Comparison of ENCODE assay signal across 8 cellular contexts in the genomic region with DNA sequence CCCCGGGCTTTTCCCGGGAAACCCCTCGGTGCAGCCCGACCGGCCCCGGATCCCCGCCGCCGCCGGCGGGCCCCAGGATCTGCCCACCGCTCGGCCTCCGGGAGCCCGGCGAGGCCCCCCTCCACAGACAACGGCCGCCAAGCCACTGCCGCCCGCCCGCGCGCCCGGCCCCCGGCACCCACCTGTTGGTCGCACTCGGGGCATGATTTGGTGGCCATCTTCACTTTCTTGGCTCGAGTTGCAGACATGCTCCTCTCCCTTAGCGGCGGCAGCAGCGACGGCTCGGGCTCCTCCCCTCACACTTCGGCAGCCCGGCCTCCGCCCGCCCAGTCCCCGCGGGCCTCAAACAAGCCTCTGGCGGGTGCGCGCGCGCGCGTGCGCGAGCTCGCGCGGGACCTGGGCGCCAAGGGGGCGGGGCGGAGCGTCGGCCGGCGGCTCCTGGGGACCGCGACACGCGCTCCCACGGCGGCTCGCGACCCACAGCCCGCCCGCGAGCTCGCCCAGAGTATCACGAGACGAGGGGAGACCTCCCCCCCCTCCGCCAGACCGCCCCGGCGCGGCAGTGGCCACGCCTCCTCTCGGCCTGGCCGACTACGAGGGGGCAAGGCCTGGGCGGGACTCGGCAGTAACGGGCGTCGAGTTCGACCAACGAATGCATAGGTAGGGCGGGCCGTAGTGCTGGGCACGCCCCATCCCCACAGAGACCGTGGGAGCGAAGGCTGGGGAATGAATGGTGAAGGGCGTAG. TPM values are rescaled to one million over a fixed set of nuclear protein-coding genes. Genes with fewer than 3 reads are reported as not detected.
DNase-seq lines count a peak whose midpoint lies in the region; ATAC-seq and TF ChIP-seq lines count a peak whose summit lies in the region.

A gene with protein sequence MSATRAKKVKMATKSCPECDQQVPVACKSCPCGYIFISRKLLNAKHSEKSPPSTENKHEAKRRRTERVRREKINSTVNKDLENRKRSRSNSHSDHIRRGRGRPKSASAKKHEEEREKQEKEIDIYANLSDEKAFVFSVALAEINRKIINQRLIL (minus strand): TSS at position 279 of the 746 bp plus-strand sequence. CDS start 31 bp downstream, at position 248.

- peak within 1 kb of the TSS; percentile 80 for H3K27ac ChIP-seq in OCI-LY7 (ENCODE audit: low read depth, low read length, poor library complexity, severe bottlenecking)

- no peaks in the 10 kb centered on the region for H3K36me3 ChIP-seq in OCI-LY7 (ENCODE audit: insufficient read depth, low read length)

- no peaks in the 10 kb centered on the region for H3K9me2 ChIP-seq in OCI-LY7 (ENCODE audit: insufficient read depth, low read length)

- DNase-seq in DMS 273 (lab: John Stamatoyannopoulos, UW; ENCODE audit: unreplicated experiment) (peak; percentile 99), HuH-7.5 (ENCODE audit: low spot score) (peak; percentile 87), OCI-LY7 (ENCODE audit: low spot score) (peak; percentile 96), activated T-cell treated with anti-CD3 and anti-CD28 coated beads for 1 hour (ENCODE audit: low read depth) (peak; percentile 88), epithelial cell of esophagus (ENCODE audit: low read depth) (peak; percentile 95), mucosa of gallbladder (ENCODE audit: low spot score) (peak; percentile 92)
- DNase-seq in stimulated activated CD8-positive, alpha-beta memory T cell treated with anti-CD3 and anti-CD28 coated beads, Interleukin-4, amount 100 ng/mL, for 4 hours (ENCODE audit: low read depth in 2 of 2, low spot score in 1 of 2), result peak; percentile 73 to 84

- BruUV-seq in OCI-LY7 (replicated peaks; lab: Mats Ljungman, UMichigan), result no TSS peak

- no peaks in the 10 kb centered on the region; the same call in 1 of the 2 replicates for H4K20me1 ChIP-seq in OCI-LY7 (ENCODE audit: insufficient read depth, low read length)

- CTCF ChIA-PET in OCI-LY7 (lab: Charles Lee; ENCODE audit: unreplicated experiment), result no interaction called here

- TF ChIP-seq CTCF in OCI-LY7 (conservative IDR thresholded peaks at IDR 0.05; ENCODE audit: low read length), result no peak
- TF ChIP-seq CTCF in epithelial cell of esophagus (IDR thresholded peaks at IDR 0.05; ENCODE audit: insufficient read depth, low read depth, low read length, missing control alignments), result no peak

- H2AFZ ChIP-seq in OCI-LY7 (ENCODE audit: low read length), result peak within 1 kb of the TSS; percentile 63

- peaks cover 65% of the 10 kb centered on the region for H3K4me1 ChIP-seq in OCI-LY7 (ENCODE audit: insufficient read depth, low read length, poor library complexity, severe bottlenecking)

- no peaks in the 10 kb centered on the region for H3K9me3 ChIP-seq in OCI-LY7 (ENCODE audit: low read length)

- peak; percentile 90 for ATAC-seq in GM21526 (IDR thresholded peaks at IDR 0.05; ENCODE audit: low FRiP score, unreplicated experiment)

- intact Hi-C loops in OCI-LY7 (cut with micrococcal nuclease; ENCODE audit: unreplicated experiment), result loop anchor here (1.0 to 2.0 kb wide), 3 partner anchors 40 to 142 kb away; partner anchors contain the start of genes GPT2, ORC6 and VPS35

- peak within 1 kb of the TSS; percentile 87 for H3K4me2 ChIP-seq in OCI-LY7 (ENCODE audit: low read length)

- POLR2A ChIA-PET in OCI-LY7 (lab: Charles Lee), result interaction anchor here (0.7 kb wide), 1 partner anchor 42 kb away, joined by 4 read pairs; no protein-coding TSS in a partner anchor

- H3K4me3 ChIP-seq in OCI-LY7 (ENCODE audit: low read depth, low read length, poor library complexity, severe bottlenecking) (peak within 1 kb of the TSS; percentile 90), epithelial cell of esophagus (ENCODE audit: low read length) (peak within 1 kb of the TSS; percentile 77)

- peaks cover 44% of the 10 kb centered on the region for H3K79me2 ChIP-seq in OCI-LY7 (ENCODE audit: insufficient read depth, low read depth, low read length)

RNA-seq across cellular contexts. Expression of the gene that starts here (rescaled TPM):
- 9.1 and 14.9 TPM in 2 replicates for total RNA-seq in OCI-LY7 (2014; rRNA removed; shearing (Covaris generic))
- total RNA-seq in OCI-LY7 (2022), result 21.1 and 22.1 TPM in 2 replicates
- total RNA-seq in mucosa of gallbladder, result 8.3 TPM

Comparison
In these comparisons a context has a peak if more than half of its experiments do, and no peak if none do; other contexts are left out.
1. Peak in every context shown above with its lines: DNase-seq, ATAC-seq, H3K4me3 ChIP-seq and H3K27ac ChIP-seq.